Comparison of ENCODE assay signal across 24 cellular contexts in the genomic region with DNA sequence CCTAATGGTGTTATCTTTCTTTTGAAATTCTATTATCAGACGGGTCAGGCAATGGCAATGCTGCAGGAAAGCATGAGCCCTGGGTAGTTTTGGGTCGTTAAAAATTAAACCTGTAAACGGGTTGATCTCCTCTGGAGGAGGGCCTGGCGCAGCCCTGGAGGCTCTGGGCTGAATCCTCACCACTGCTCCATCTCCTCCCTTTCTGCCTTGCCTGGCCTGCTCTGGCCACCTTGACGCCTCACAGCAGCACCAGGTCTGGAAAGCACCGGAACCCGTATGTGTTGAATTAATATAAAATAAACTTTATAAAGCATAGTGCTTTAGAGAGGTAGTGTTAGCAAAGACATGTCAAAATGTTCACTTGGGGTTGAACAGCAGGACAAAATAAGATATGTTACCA.
"Had no signal": no experiment of that assay in that cellular context is flagged by ENCODE, and none has a peak within 500 bp of the region (broad histone marks: within the 10 kb centered on the region; RNA-seq: fewer than 3 reads in every experiment).

No MANE protein-coding gene starts in this region.

- ATAC-seq: stimulated activated memory B cell treated with anti-CD40 and anti-IgM and Interleukin-4, amounts not matched to agents 10 μg/mL and 1 μg/mL and 100 μg/mL, for 72 hours; stimulated activated naive B cell treated with anti-CD40 and anti-IgM and Interleukin-4, amounts not matched to agents 10 μg/mL and 1 μg/mL and 100 μg/mL, for 72 hours; stimulated activated naive CD8-positive, alpha-beta T cell treated with anti-CD3 and anti-CD28 coated beads, Interleukin-15, amount 100 ng/mL, for 72 hours; upper lobe of right lung had no signal

- H3K27ac ChIP-seq: stomach, suprapubic skin, testis, thoracic aorta, thyroid gland, tibial artery, tibial nerve, transverse colon, upper lobe of left lung, upper lobe of right lung, uterus, vagina had no signal

- H3K4me1 ChIP-seq: stomach, suprapubic skin, testis, thyroid gland, tibial artery, tibial nerve, transverse colon, upper lobe of left lung, upper lobe of right lung, uterus, vagina had no signal

- H3K36me3 ChIP-seq: stomach, suprapubic skin, thoracic aorta, thyroid gland, tibial artery, tibial nerve, transverse colon, upper lobe of left lung, upper lobe of right lung, uterus, vagina had no signal

- H3K9me3 ChIP-seq: stomach, suprapubic skin, testis, thoracic aorta, thyroid gland, tibial artery, tibial nerve, transverse colon, upper lobe of left lung, upper lobe of right lung, uterus, vagina had no signal

- H3K27me3 ChIP-seq: testis, upper lobe of left lung, vagina had no signal

- DNase-seq: stimulated activated CD4-positive, alpha-beta T cell treated with anti-CD3 and anti-CD28 coated beads, Interleukin-2, amount 100 ng/mL, for 48 hours; stimulated activated CD4-positive, alpha-beta T cell treated with anti-CD3 and anti-CD28 coated beads, Interleukin-4, amount 100 ng/mL, for 1 hour; stimulated activated CD4-positive, alpha-beta T cell treated with anti-CD3 and anti-CD28 coated beads, Interleukin-4, amount 100 ng/mL, for 24 hours; stimulated activated CD4-positive, alpha-beta T cell treated with anti-CD3 and anti-CD28 coated beads, Interleukin-4, amount 100 ng/mL, for 4 hours; stimulated activated CD8-positive, alpha-beta memory T cell treated with anti-CD3 and anti-CD28 coated beads, Interleukin-4, amount 100 ng/mL, for 48 hours; stimulated activated naive B cell treated with anti-CD40 and anti-IgM and Interleukin-4, amounts not matched to agents 10 μg/mL and 1 μg/mL and 100 μg/mL, for 72 hours; stimulated activated naive CD4-positive, alpha-beta T cell; stimulated activated naive CD4-positive, alpha-beta T cell treated with Interleukin-2 at 50 U/mL for 16 hours; stimulated activated naive CD8-positive, alpha-beta T cell treated with anti-CD3 and anti-CD28 coated beads, Interleukin-15, amount 100 ng/mL, for 72 hours; stomach; substantia nigra; testis; thyroid gland; tibial artery; transverse colon; trophoblast cell; upper lobe of left lung; upper lobe of right lung; uterus had no signal

- H3K4me3 ChIP-seq: stomach, suprapubic skin, testis, thoracic aorta, thyroid gland, tibial artery, tibial nerve, transverse colon, upper lobe of left lung, upper lobe of right lung, uterus, vagina had no signal
